ENCODE assay signal across 8 cellular contexts in genomic region chr12:89225401-89225800, GRCh38.
A peak's percentile ranks its signal among the peaks of the same experiment; 100 is the strongest.
DNase-seq lines count a peak whose midpoint lies in the region; ATAC-seq and TF ChIP-seq lines count a peak whose summit lies in the region.

No MANE protein-coding gene starts in this region.

- peaks cover 2 to 3% of the 10 kb centered on the region in 2 donors for H3K36me3 Mint-ChIP-seq in CD14-positive monocyte
- peaks cover 9% of the 10 kb centered on the region for H3K36me3 Mint-ChIP-seq in activated naive CD8-positive, alpha-beta T cell treated with anti-CD3 and anti-CD28 coated beads for 36 hours
- H3K36me3 Mint-ChIP-seq in memory B cell = no peaks in the 10 kb centered on the region

- H3K27ac ChIP-seq in HCT116 (ENCODE audit: low read depth, low read length) = peak overlapping the region; percentile 70
- peak overlapping the region; percentile 86 for H3K27ac ChIP-seq in RWPE1

- DNase-seq in CD14-positive monocyte (ENCODE audit: low spot score) (peak; percentile 55), HCT116 (ENCODE audit: low read depth, low spot score) (peak; percentile 81), RWPE1 (ENCODE audit: low spot score) (peak; percentile 79), memory B cell (ENCODE audit: low spot score in 2 of 2) (no peak), NCI-H2081 treated with DMSO at 0.1 percent for 48 hours (lab: John Stamatoyannopoulos, UW) (no peak), D341Med (ENCODE audit: low spot score) (no peak)
- peak; percentile 80 for DNase-seq in activated naive CD8-positive, alpha-beta T cell treated with anti-CD3 and anti-CD28 coated beads for 36 hours
- peak; percentile 56 to 88 for DNase-seq in stimulated activated CD8-positive, alpha-beta memory T cell treated with anti-CD3 and anti-CD28 coated beads, Interleukin-7, amount 100 ng/mL, for 48 hours (ENCODE audit: extremely low read depth in 1 of 2, low read depth in 1 of 2)

- H3K4me3 ChIP-seq in HCT116 (replicated peaks in 1 of 2; ENCODE audit: low read depth in 1 of 2, low read length in 2 of 2) = peak overlapping the region; percentile 10 to 48; a peak in 3 of 4 replicates

- H3K9ac ChIP-seq in HCT116 (ENCODE audit: low read length) = peak overlapping the region; percentile 45

- no peaks in the 10 kb centered on the region for H3K9me3 ChIP-seq in HCT116 (ENCODE audit: control insufficient read depth in 1 of 2, insufficient read depth in 1 of 2, low read depth in 1 of 2, low read length in 2 of 2)

- H3K27ac Mint-ChIP-seq in CD14-positive monocyte (peak overlapping the region in 5 of 7 donors; percentile 14 to 82 (median 28)), memory B cell (peak overlapping the region; percentile 22)
- peak overlapping the region; percentile 93 for H3K27ac Mint-ChIP-seq in activated naive CD8-positive, alpha-beta T cell treated with anti-CD3 and anti-CD28 coated beads for 36 hours

- H2AFZ ChIP-seq in HCT116 (ENCODE audit: low read depth, low read length, poor library complexity, severe bottlenecking) = peak overlapping the region; percentile 25

- ATAC-seq in HCT116 (peak; percentile 84), memory B cell (ENCODE audit: low read depth) (peak; percentile 85)

- peaks cover 0 to 4% (median 0%) of the 10 kb centered on the region in 7 donors for H3K9me3 Mint-ChIP-seq in CD14-positive monocyte
- peaks cover 11% of the 10 kb centered on the region for H3K9me3 Mint-ChIP-seq in activated naive CD8-positive, alpha-beta T cell treated with anti-CD3 and anti-CD28 coated beads for 36 hours
- no peaks in the 10 kb centered on the region for H3K9me3 Mint-ChIP-seq in memory B cell

- TF ChIP-seq RAD21 in HCT116 (IDR thresholded peaks at IDR 0.05; ENCODE audit: low read depth) = no peak; the same call in 1 of the 2 replicates

- H4K20me1 ChIP-seq in HCT116 (ENCODE audit: insufficient read depth) = no peaks in the 10 kb centered on the region

- H3K4me3 Mint-ChIP-seq in CD14-positive monocyte = no peak overlapping the region
- H3K4me3 Mint-ChIP-seq in activated naive CD8-positive, alpha-beta T cell treated with anti-CD3 and anti-CD28 coated beads for 36 hours = peak overlapping the region; percentile 23
- no peak overlapping the region for H3K4me3 Mint-ChIP-seq in memory B cell

- H3K4me1 ChIP-seq in HCT116 (ENCODE audit: control insufficient read depth in 1 of 2, insufficient read depth in 2 of 2, low read length in 2 of 2) = peaks cover 32 to 49% of the 10 kb centered on the region in 2 experiments

- no peaks in the 10 kb centered on the region for H3K79me2 ChIP-seq in HCT116 (ENCODE audit: insufficient read depth, low read length)

- H3K27me3 ChIP-seq in HCT116 (ENCODE audit: insufficient read depth, low read length) = no peaks in the 10 kb centered on the region

- H3K4me1 Mint-ChIP-seq in CD14-positive monocyte (peaks cover 25% of the 10 kb centered on the region), memory B cell (peaks cover 11% of the 10 kb centered on the region)
- peaks cover 39% of the 10 kb centered on the region for H3K4me1 Mint-ChIP-seq in activated naive CD8-positive, alpha-beta T cell treated with anti-CD3 and anti-CD28 coated beads for 36 hours

- TF ChIP-seq CTCF in CD14-positive monocyte (IDR thresholded peaks at IDR 0.05) = no peak
- TF ChIP-seq CTCF in HCT116 (IDR thresholded peaks at IDR 0.05 in 2 of 3, conservative IDR thresholded peaks at IDR 0.05 in 1 of 3; ENCODE audit: borderline replicate concordance in 1 of 3, insufficient read depth in 1 of 3, low read depth in 2 of 3, low read length in 2 of 3) = no peak
- TF ChIP-seq CTCF in RWPE1 (conservative IDR thresholded peaks at IDR 0.05; ENCODE audit: low read depth) = no peak

- RAD21 ChIA-PET in HCT116 (lab: Charles Lee; ENCODE audit: low non-redundant PET in 1 of 2, low total read pairs in 2 of 2, uncharacterized antibody in 2 of 2, unreplicated experiment in 2 of 2) = interaction anchor here in 1 of 2 experiments (0.9 kb wide), 1 partner anchor 121 kb away, joined by 3 read pairs; no protein-coding TSS in a partner anchor

- H3K9me2 ChIP-seq in HCT116 (ENCODE audit: insufficient read depth) = no peaks in the 10 kb centered on the region

- TF ChIP-seq POLR2A in HCT116 (IDR thresholded peaks at IDR 0.05; ENCODE audit: borderline replicate concordance, extremely low read depth, insufficient read depth, insufficient read length) = no peak

- intact Hi-C loops in CD14-positive monocyte (cut with micrococcal nuclease) (no loop called here), HCT116 (cut with micrococcal nuclease) (loop anchor here (5.0 to 10.0 kb wide), 2 partner anchors 127 to 161 kb away; partner anchors contain the start of gene DUSP6)

- POLR2A ChIA-PET in HCT116 (lab: Charles Lee) = interaction anchor here (1.0 to 1.5 kb wide), 5 partner anchors 8 to 128 kb away, joined by 3 to 11 read pairs (median 9); partner anchors contain the start of gene DUSP6
- POLR2A ChIA-PET in RWPE1 (lab: Yijun Ruan, JAX; ENCODE audit: low non-redundant PET) = interaction anchor here (2.0 kb wide), 1 partner anchor 126 kb away, joined by 9 read pairs; the partner anchor contains the start of gene DUSP6

- peaks cover 1 to 2% (median 2%) of the 10 kb centered on the region in 3 donors for H3K27me3 Mint-ChIP-seq in CD14-positive monocyte (ENCODE audit: low read depth in 3 of 3)
- H3K27me3 Mint-ChIP-seq in activated naive CD8-positive, alpha-beta T cell treated with anti-CD3 and anti-CD28 coated beads for 36 hours = no peaks in the 10 kb centered on the region
- H3K27me3 Mint-ChIP-seq in memory B cell = peaks cover 6% of the 10 kb centered on the region

- CTCF ChIA-PET in HCT116 (lab: Charles Lee) (no interaction called here), RWPE1 (lab: Yijun Ruan, JAX) (interaction anchor here (0.5 to 0.6 kb wide), 3 partner anchors 46 to 856 kb away, joined by 3 to 8 read pairs (median 4); no protein-coding TSS in a partner anchor)

- no TSS peak for BruUV-seq in HCT116 (replicated peaks; lab: Mats Ljungman, UMichigan)

- peak overlapping the region; percentile 77 for H3K4me2 ChIP-seq in HCT116 (ENCODE audit: low read length)

- no peaks in the 10 kb centered on the region for H3K36me3 ChIP-seq in HCT116 (ENCODE audit: control insufficient read depth in 1 of 2, insufficient read depth in 2 of 2, low read length in 2 of 2)

TF ChIP-seq in HCT116, 20 proteins besides CTCF, POLR2A, EP300 and RAD21:
- peak; percentile 91 for TF ChIP-seq TCF7L2 (IDR thresholded peaks at IDR 0.05; ENCODE audit: borderline replicate concordance, extremely low read depth, insufficient read depth, insufficient read length)
- no peak for TF ChIP-seq CEBPB (IDR thresholded peaks at IDR 0.05; ENCODE audit: low read depth)
- TF ChIP-seq SRF (IDR thresholded peaks at IDR 0.05; ENCODE audit: low read depth) = no peak
- TF ChIP-seq YY1 (IDR thresholded peaks at IDR 0.05; ENCODE audit: extremely low read depth, insufficient replicate concordance, low read depth, low read length) = peak; percentile 26
- TF ChIP-seq, protein P1, sequence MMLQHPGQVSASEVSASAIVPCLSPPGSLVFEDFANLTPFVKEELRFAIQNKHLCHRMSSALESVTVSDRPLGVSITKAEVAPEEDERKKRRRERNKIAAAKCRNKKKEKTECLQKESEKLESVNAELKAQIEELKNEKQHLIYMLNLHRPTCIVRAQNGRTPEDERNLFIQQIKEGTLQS (IDR thresholded peaks at IDR 0.05) = peak; percentile 5; the same call in 1 of the 2 replicates
- peak; percentile 36; the same call in 1 of the 2 replicates for TF ChIP-seq CBX3 (IDR thresholded peaks at IDR 0.05; ENCODE audit: low read depth)
- TF ChIP-seq, protein P2, sequence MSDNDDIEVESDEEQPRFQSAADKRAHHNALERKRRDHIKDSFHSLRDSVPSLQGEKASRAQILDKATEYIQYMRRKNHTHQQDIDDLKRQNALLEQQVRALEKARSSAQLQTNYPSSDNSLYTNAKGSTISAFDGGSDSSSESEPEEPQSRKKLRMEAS (IDR thresholded peaks at IDR 0.05) = peak; percentile 12
- TF ChIP-seq JUND (IDR thresholded peaks at IDR 0.05) = peak; percentile 64
- 0 out of 2 replicates have a peak, but pooled peaks have one; percentile 12 for TF ChIP-seq FOSL1 (IDR thresholded peaks at IDR 0.05; ENCODE audit: low read depth)

Comparison
In these comparisons a context has a peak if more than half of its experiments do, and no peak if none do; other contexts are left out.
1. DNase-seq: peak in CD14-positive monocyte (single experiment), HCT116 (single experiment), RWPE1 (single experiment), activated naive CD8-positive, alpha-beta T cell treated with anti-CD3 and anti-CD28 coated beads for 36 hours (single experiment) and stimulated activated CD8-positive, alpha-beta memory T cell treated with anti-CD3 and anti-CD28 coated beads, Interleukin-7, amount 100 ng/mL, for 48 hours (2 of 2); none in memory B cell (0 of 2), NCI-H2081 treated with DMSO at 0.1 percent for 48 hours (single experiment) and D341Med (single experiment).
2. H3K27ac Mint-ChIP-seq: peak in every context shown above with its lines; median percentile 93 in activated naive CD8-positive, alpha-beta T cell treated with anti-CD3 and anti-CD28 coated beads for 36 hours; 28 in CD14-positive monocyte; 22 in memory B cell.